In the genomic region with DNA sequence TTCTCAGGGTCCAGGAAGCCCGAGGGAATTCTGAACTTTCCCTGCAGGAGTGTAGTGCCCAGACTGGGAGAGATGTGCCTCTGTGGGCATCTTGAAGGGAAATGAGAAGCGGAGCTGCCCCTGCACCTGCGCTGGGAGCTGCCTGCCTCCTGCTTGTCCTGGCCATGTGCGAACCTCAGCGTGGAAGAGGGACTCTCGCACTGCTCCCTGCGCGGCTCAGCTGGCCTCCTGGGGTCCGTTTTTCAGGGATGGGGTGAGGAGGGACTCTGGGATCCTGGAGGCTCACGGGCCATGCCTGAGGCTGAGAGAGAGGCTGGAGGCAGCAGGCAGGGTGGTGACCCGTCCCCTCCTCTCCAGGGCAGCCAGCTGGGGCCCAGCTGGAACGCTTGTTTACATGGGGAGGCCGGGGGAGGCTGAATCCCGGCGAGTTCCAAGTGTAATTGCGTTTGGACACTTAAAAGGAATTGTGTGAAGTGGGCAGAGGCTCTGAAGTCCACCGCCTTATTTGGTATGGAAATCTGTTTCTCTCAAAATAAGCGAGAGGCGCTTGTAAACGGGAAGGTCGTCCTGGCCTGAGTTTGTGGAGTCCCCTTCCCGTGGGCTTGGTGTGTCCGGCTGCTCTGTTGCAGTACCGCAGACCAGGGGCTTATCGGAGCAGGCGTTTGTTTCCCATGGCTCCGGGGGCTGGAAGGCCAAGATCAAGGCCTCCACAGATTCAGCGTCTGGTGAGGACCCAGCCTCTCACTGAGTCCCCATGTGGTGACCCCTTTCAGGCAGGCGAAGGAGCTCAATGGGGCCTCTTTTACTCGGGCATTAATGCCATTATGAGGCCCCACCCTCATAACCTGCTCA, we compare ENCODE assay signal across 12 cellular contexts. TPM values are rescaled to one million over a fixed set of nuclear protein-coding genes. Genes with fewer than 3 reads are reported as not detected.
DNase-seq lines count a peak whose midpoint lies in the region; ATAC-seq, FAIRE-seq and TF ChIP-seq lines count a peak whose summit lies in the region.
"Had no signal": no experiment of that assay in that cellular context is flagged by ENCODE, and none has a peak within 500 bp of the region (broad histone marks: within the 10 kb centered on the region; RNA-seq: fewer than 3 reads in every experiment).

No MANE protein-coding gene starts in this region.

- FAIRE-seq in endometrium (lab: Jason Lieb, UNC) = peak; percentile 86
- FAIRE-seq: A549 had no signal

- DNase-seq in NCI-H1417 (lab: John Stamatoyannopoulos, UW) (peak in 2 of 3 experiments; percentile 71 to 84), NCI-H1417 treated with DMSO at 0.1 percent for 48 hours (lab: John Stamatoyannopoulos, UW) (no peak), mesothelial cell of epicardium (ENCODE audit: low spot score in 2 of 2, unreplicated experiment in 2 of 2) (no peak), GM19238 (ENCODE audit: insufficient read length, low spot score) (no peak), NCI-H345 treated with DMSO at 0.1 percent for 48 hours (lab: John Stamatoyannopoulos, UW; ENCODE audit: unreplicated experiment) (no peak)
- DNase-seq: activated gamma-delta T cell, T-helper 2 cell had no signal

- peaks cover 8% of the 10 kb centered on the region for H3K27me3 Mint-ChIP-seq in mesothelial cell of epicardium (ENCODE audit: low read depth)

- H3K4me3 Mint-ChIP-seq in mesothelial cell of epicardium = peak overlapping the region; percentile 10

- peak overlapping the region; percentile 55 for H3K4me3 ChIP-seq in urinary bladder (ENCODE audit: low read depth, low read length)
- H3K4me3 ChIP-seq: A549 had no signal

- H3K36me3 ChIP-seq in urinary bladder (ENCODE audit: insufficient read depth) = no peaks in the 10 kb centered on the region

- no peaks in the 10 kb centered on the region for H3K36me3 Mint-ChIP-seq in mesothelial cell of epicardium

- 15% methylated on average over 30 of the region's 30 CpGs for WGBS in urinary bladder

- peak overlapping the region; percentile 56 for H3K27ac Mint-ChIP-seq in mesothelial cell of epicardium

- H3K4me1 ChIP-seq in urinary bladder (ENCODE audit: insufficient read depth) = no peaks in the 10 kb centered on the region

- H3K9me3 Mint-ChIP-seq in mesothelial cell of epicardium = no peaks in the 10 kb centered on the region

- ATAC-seq in GM19351 (IDR thresholded peaks at IDR 0.05; ENCODE audit: unreplicated experiment) = no peak

- H3K27ac ChIP-seq in urinary bladder (ENCODE audit: low read depth) = peak overlapping the region; percentile 90
- H3K27ac ChIP-seq: A549 had no signal

- H3K4me1 Mint-ChIP-seq in mesothelial cell of epicardium = peaks cover 35% of the 10 kb centered on the region

- no peak for TF ChIP-seq CTCF in mesothelial cell of epicardium (IDR thresholded peaks at IDR 0.05; ENCODE audit: unreplicated experiment)

RNA-seq across cellular contexts. Expression of gene MRGPRF, which starts 1.3 kb away (rescaled TPM):
- total RNA-seq in mesothelial cell of epicardium = 2.3 to 4.0 TPM (median 3.4 TPM) in 3 replicates
- 48.5 TPM for total RNA-seq in urinary bladder
- 151 TPM for polyA plus RNA-seq in urinary bladder

RNA-seq across cellular contexts. Expression of gene MRGPRD, which starts 33.5 kb away (rescaled TPM):
- total RNA-seq in mesothelial cell of epicardium (not detected in 3 replicates), urinary bladder (not detected)
- 1.5 TPM for polyA plus RNA-seq in urinary bladder
- total RNA-seq: omental fat pad had no signal
- polyA plus RNA-seq: A549 had no signal

RNA-seq across cellular contexts. Expression of gene TPCN2, which starts 34.4 kb away (rescaled TPM):
- total RNA-seq in mesothelial cell of epicardium (20.5 to 23.7 TPM (median 22.1 TPM) in 3 replicates), urinary bladder (14.0 TPM)
- polyA plus RNA-seq in urinary bladder = 14.4 TPM

Comparison
In these comparisons a context has a peak if more than half of its experiments do, and no peak if none do; other contexts are left out.
1. DNase-seq: peak in NCI-H1417 (2 of 3); none in NCI-H1417 treated with DMSO at 0.1 percent for 48 hours (single experiment), mesothelial cell of epicardium (0 of 2), GM19238 (single experiment) and NCI-H345 treated with DMSO at 0.1 percent for 48 hours (single experiment).